In the genomic region with DNA sequence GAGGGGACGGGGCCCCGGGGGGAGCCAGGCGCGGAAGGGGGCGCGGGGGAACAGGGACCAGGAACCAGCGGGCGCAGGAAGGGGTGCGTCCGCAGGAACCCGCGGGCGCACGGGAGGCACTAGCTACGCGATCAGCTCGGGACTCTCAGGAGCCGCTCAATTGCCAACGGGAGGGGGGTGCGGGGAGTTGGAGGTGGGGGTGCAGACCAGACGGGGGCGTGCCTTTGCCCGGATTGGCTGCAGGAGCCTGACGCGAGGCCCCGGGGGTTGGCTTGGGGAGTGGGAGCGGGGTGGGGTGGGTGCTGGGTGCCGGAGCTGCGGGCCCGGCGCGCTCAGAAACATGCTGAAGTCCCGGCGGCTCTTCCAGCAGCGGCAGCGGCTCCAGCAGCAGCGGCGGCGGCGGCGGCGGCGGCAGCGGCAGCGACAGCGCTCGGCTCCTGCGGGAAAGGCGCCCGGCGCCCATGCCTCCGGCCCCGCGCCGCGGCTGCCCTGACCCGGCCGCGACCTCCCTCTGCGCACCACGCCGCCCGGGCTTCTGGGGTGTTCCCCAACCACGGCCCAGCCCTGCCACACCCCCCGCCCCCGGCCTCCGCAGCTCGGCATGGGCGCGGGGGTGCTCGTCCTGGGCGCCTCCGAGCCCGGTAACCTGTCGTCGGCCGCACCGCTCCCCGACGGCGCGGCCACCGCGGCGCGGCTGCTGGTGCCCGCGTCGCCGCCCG, we compare ENCODE assay signal across 8 cellular contexts. TPM values are rescaled to one million over a fixed set of nuclear protein-coding genes. Genes with fewer than 3 reads are reported as not detected.
A peak's percentile ranks its signal among the peaks of the same experiment; 100 is the strongest.
DNase-seq lines count a peak whose midpoint lies in the region; ATAC-seq and TF ChIP-seq lines count a peak whose summit lies in the region.

A gene (plus strand): TSS at position 335 of the 719 bp plus-strand sequence. CDS start 267 bp downstream, at position 602.

- H3K27me3 Mint-ChIP-seq in activated naive CD8-positive, alpha-beta T cell treated with anti-CD3 and anti-CD28 coated beads, Interleukin-2, amount 10 ng/mL, durations not matched to agents 7 days and 5 days = peaks cover 87% of the 10 kb centered on the region
- peaks cover 29% of the 10 kb centered on the region for H3K27me3 Mint-ChIP-seq in osteocyte (ENCODE audit: unreplicated experiment)

- H3K9ac ChIP-seq in NT2/D1 (ENCODE audit: insufficient read length, low read depth) = peak within 1 kb of the TSS; percentile 61

- in situ Hi-C loops in GM13976 (cut with MboI; ENCODE audit: low sequenced_read_pairs, unreplicated experiment) = no loop called here

- intact Hi-C loops in left cardiac atrium (cut with DNase I) = loop anchor here (5.0 to 10.0 kb wide), 2 partner anchors 141 to 189 kb away; a partner anchor contains a TSS

- peaks cover 1% of the 10 kb centered on the region for H3K36me3 Mint-ChIP-seq in activated naive CD8-positive, alpha-beta T cell treated with anti-CD3 and anti-CD28 coated beads, Interleukin-2, amount 10 ng/mL, durations not matched to agents 7 days and 5 days
- H3K36me3 Mint-ChIP-seq in osteocyte (ENCODE audit: unreplicated experiment) = peaks cover 3% of the 10 kb centered on the region

- TF ChIP-seq CTCF in GM13976 (IDR thresholded peaks at IDR 0.05; ENCODE audit: borderline replicate concordance, control extremely low read depth, extremely low read depth, insufficient read depth, missing control alignments) = no peak
- no peak for TF ChIP-seq CTCF in osteocyte (IDR thresholded peaks at IDR 0.05)

- H3K4me3 Mint-ChIP-seq in activated naive CD8-positive, alpha-beta T cell treated with anti-CD3 and anti-CD28 coated beads, Interleukin-2, amount 10 ng/mL, durations not matched to agents 7 days and 5 days = peak within 1 kb of the TSS; percentile 78
- peak within 1 kb of the TSS; percentile 84 for H3K4me3 Mint-ChIP-seq in osteocyte (ENCODE audit: unreplicated experiment)

- peaks cover 18% of the 10 kb centered on the region for H3K4me1 Mint-ChIP-seq in activated naive CD8-positive, alpha-beta T cell treated with anti-CD3 and anti-CD28 coated beads, Interleukin-2, amount 10 ng/mL, durations not matched to agents 7 days and 5 days
- peaks cover 16% of the 10 kb centered on the region for H3K4me1 Mint-ChIP-seq in osteocyte (ENCODE audit: unreplicated experiment)

- H3K36me3 ChIP-seq in NT2/D1 (ENCODE audit: insufficient read depth, insufficient read length, low read length) = no peaks in the 10 kb centered on the region

- POLR2A ChIA-PET in activated naive CD8-positive, alpha-beta T cell treated with anti-CD3 and anti-CD28 coated beads, Interleukin-2, amount 10 ng/mL, durations not matched to agents 7 days and 5 days (lab: Charles Lee) = interaction anchor here (0.6 to 1.5 kb wide), 3 partner anchors 12 to 1114 kb away, joined by 3 to 4 read pairs (median 3); no protein-coding TSS in a partner anchor

- ATAC-seq in HG03354 (IDR thresholded peaks at IDR 0.05; ENCODE audit: poor library complexity, severe bottlenecking, unreplicated experiment) (peak; percentile 51), left cardiac atrium (peak; percentile 90 to 91)
- peak; percentile 50 for ATAC-seq in activated naive CD8-positive, alpha-beta T cell treated with anti-CD3 and anti-CD28 coated beads, Interleukin-2, amount 10 ng/mL, durations not matched to agents 7 days and 5 days (ENCODE audit: low read depth)

- H3K4me3 ChIP-seq in NT2/D1 (ENCODE audit: insufficient read length, low read depth) = peak within 1 kb of the TSS; percentile 54

- peaks cover 73% of the 10 kb centered on the region for H3K27me3 ChIP-seq in NT2/D1 (ENCODE audit: insufficient read depth, insufficient read length)

- DNase-seq in A172 (ENCODE audit: low spot score) (peak; percentile 73), GM13976 (ENCODE audit: low spot score) (peak; percentile 87), NT2/D1 (ENCODE audit: low read depth, low spot score) (peak; percentile 22), left cardiac atrium (peak; percentile 92), osteocyte (ENCODE audit: extremely low spot score, unreplicated experiment) (peak; percentile 88), NCI-H2107 (lab: John Stamatoyannopoulos, UW) (no peak)
- DNase-seq in activated naive CD8-positive, alpha-beta T cell treated with anti-CD3 and anti-CD28 coated beads, Interleukin-2, amount 10 ng/mL, durations not matched to agents 7 days and 5 days = no peak

- no peaks in the 10 kb centered on the region for H3K9me3 Mint-ChIP-seq in activated naive CD8-positive, alpha-beta T cell treated with anti-CD3 and anti-CD28 coated beads, Interleukin-2, amount 10 ng/mL, durations not matched to agents 7 days and 5 days
- H3K9me3 Mint-ChIP-seq in osteocyte (ENCODE audit: unreplicated experiment) = no peaks in the 10 kb centered on the region

- H3K9me3 ChIP-seq in NT2/D1 (ENCODE audit: insufficient read depth, low read length) = no peaks in the 10 kb centered on the region

- H3K27ac Mint-ChIP-seq in activated naive CD8-positive, alpha-beta T cell treated with anti-CD3 and anti-CD28 coated beads, Interleukin-2, amount 10 ng/mL, durations not matched to agents 7 days and 5 days = no peak within 1 kb of the TSS
- peak within 1 kb of the TSS; percentile 37 for H3K27ac Mint-ChIP-seq in osteocyte (ENCODE audit: unreplicated experiment)

- H3K4me1 ChIP-seq in NT2/D1 (ENCODE audit: insufficient read depth, insufficient read length) = peaks cover 4% of the 10 kb centered on the region

RNA-seq across cellular contexts. Expression of the gene that starts here (rescaled TPM):
- 1.1 and 1.5 TPM in 2 replicates for total RNA-seq in A172 (2014; rRNA removed; shearing (Covaris generic))
- 1 to 10 TPM in 1 of 2 experiments, under 1 TPM in 1; 0.91 to 1.0 TPM for total RNA-seq in activated naive CD8-positive, alpha-beta T cell treated with anti-CD3 and anti-CD28 coated beads, Interleukin-2, amount 10 ng/mL, durations not matched to agents 7 days and 5 days
- total RNA-seq in left cardiac atrium (10 to 100 TPM; 53.0 to 60.9 TPM), osteocyte (0.68 and 0.97 TPM in 2 replicates)

Comparison
In these comparisons a context has a peak if more than half of its experiments do, and no peak if none do; other contexts are left out.
1. RNA of the gene that starts here (total RNA-seq): 53.0 to 60.9 TPM in left cardiac atrium; 1.1 to 1.5 TPM in A172, 0.91 to 1.0 TPM in activated naive CD8-positive, alpha-beta T cell treated with anti-CD3 and anti-CD28 coated beads, Interleukin-2, amount 10 ng/mL, durations not matched to agents 7 days and 5 days and 0.68 to 0.97 TPM in osteocyte; every median in the first group is over 10 times any median in the second.
2. Peak in DNase-seq in osteocyte; RNA of the gene not detected or under 1 TPM.
3. DNase-seq: peak in A172 (single experiment), GM13976 (single experiment), NT2/D1 (single experiment) and left cardiac atrium (single experiment); none in activated naive CD8-positive, alpha-beta T cell treated with anti-CD3 and anti-CD28 coated beads, Interleukin-2, amount 10 ng/mL, durations not matched to agents 7 days and 5 days (single experiment) and NCI-H2107 (single experiment).
4. Peak in every context shown above with its lines, with median percentiles within 50 percentile points of each other: ATAC-seq.